Comparison of ENCODE assay signal across 1 cellular context in the genomic region with DNA sequence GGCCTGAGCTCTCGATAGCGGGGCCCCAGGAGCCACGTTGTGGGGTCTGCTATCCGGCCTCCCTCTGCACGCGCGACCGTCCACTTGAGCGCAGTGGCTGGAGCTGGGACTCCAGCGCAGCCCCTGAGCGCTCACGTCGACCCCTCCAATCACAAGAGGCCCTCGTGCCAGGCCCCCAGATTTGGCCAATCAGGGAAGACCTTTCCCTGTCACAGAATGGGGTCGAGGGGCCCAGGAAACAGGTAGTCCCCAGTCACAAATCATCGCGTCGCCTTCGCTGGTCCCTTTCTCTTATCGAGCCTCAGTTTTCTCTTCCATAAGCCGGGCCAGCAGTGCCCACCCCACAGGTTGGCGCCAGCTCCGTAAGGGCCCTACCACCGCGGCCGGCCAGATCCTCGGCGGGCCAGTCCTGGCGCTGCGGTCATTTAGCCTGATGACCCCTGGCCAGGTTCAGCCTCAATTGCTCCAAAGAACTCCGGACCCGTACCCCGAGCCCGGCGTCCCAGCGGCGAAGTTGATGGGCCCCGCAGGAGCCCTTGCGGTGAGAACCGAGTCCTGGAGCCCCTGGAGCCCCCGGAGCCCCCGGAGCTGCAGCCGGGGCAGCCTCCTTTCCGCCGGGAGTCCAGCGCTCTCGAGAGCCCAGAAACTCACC.
TF ChIP-seq lines count a peak whose summit lies in the region.

No MANE protein-coding gene starts in this region.

TF ChIP-seq in HEK293, 187 proteins besides CTCF, POLR2A, EP300 and RAD21 (continued from another document and continues in another):
- TF ChIP-seq, protein P1, sequence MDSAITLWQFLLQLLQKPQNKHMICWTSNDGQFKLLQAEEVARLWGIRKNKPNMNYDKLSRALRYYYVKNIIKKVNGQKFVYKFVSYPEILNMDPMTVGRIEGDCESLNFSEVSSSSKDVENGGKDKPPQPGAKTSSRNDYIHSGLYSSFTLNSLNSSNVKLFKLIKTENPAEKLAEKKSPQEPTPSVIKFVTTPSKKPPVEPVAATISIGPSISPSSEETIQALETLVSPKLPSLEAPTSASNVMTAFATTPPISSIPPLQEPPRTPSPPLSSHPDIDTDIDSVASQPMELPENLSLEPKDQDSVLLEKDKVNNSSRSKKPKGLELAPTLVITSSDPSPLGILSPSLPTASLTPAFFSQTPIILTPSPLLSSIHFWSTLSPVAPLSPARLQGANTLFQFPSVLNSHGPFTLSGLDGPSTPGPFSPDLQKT (IDR thresholded peaks at IDR 0.05; ENCODE audit: borderline replicate concordance, low read depth, low read length): no peak
- no peak for TF ChIP-seq HOXC10 (CRISPR knock-in tag; IDR thresholded peaks at IDR 0.05)
- no peak for TF ChIP-seq ZNF530 (tag by site-specific recombination; IDR thresholded peaks at IDR 0.05; ENCODE audit: low read depth)
- TF ChIP-seq, protein P2, sequence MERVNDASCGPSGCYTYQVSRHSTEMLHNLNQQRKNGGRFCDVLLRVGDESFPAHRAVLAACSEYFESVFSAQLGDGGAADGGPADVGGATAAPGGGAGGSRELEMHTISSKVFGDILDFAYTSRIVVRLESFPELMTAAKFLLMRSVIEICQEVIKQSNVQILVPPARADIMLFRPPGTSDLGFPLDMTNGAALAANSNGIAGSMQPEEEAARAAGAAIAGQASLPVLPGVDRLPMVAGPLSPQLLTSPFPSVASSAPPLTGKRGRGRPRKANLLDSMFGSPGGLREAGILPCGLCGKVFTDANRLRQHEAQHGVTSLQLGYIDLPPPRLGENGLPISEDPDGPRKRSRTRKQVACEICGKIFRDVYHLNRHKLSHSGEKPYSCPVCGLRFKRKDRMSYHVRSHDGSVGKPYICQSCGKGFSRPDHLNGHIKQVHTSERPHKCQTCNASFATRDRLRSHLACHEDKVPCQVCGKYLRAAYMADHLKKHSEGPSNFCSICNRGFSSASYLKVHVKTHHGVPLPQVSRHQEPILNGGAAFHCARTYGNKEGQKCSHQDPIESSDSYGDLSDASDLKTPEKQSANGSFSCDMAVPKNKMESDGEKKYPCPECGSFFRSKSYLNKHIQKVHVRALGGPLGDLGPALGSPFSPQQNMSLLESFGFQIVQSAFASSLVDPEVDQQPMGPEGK (tag by site-specific recombination; IDR thresholded peaks at IDR 0.05): no peak; the same call in 1 of the 2 replicates
- no peak for TF ChIP-seq INSM2 (tag by site-specific recombination; IDR thresholded peaks at IDR 0.05)
- TF ChIP-seq FEZF1 (tag by site-specific recombination; IDR thresholded peaks at IDR 0.05): no peak
- TF ChIP-seq ZNF398 (tag by site-specific recombination; IDR thresholded peaks at IDR 0.05): no peak
- peak; percentile 34; the same call in 1 of the 2 replicates for TF ChIP-seq ZBTB20 (tag by site-specific recombination; IDR thresholded peaks at IDR 0.05)
- TF ChIP-seq, protein P3, sequence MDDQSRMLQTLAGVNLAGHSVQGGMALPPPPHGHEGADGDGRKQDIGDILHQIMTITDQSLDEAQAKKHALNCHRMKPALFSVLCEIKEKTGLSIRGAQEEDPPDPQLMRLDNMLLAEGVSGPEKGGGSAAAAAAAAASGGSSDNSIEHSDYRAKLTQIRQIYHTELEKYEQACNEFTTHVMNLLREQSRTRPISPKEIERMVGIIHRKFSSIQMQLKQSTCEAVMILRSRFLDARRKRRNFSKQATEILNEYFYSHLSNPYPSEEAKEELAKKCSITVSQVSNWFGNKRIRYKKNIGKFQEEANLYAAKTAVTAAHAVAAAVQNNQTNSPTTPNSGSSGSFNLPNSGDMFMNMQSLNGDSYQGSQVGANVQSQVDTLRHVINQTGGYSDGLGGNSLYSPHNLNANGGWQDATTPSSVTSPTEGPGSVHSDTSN (CRISPR knock-in tag; IDR thresholded peaks at IDR 0.05): no peak
- TF ChIP-seq, protein P4, sequence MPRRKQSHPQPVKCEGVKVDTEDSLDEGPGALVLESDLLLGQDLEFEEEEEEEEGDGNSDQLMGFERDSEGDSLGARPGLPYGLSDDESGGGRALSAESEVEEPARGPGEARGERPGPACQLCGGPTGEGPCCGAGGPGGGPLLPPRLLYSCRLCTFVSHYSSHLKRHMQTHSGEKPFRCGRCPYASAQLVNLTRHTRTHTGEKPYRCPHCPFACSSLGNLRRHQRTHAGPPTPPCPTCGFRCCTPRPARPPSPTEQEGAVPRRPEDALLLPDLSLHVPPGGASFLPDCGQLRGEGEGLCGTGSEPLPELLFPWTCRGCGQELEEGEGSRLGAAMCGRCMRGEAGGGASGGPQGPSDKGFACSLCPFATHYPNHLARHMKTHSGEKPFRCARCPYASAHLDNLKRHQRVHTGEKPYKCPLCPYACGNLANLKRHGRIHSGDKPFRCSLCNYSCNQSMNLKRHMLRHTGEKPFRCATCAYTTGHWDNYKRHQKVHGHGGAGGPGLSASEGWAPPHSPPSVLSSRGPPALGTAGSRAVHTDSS (tag by site-specific recombination; IDR thresholded peaks at IDR 0.05): no peak
- no peak for TF ChIP-seq ZNF544 (tag by site-specific recombination; IDR thresholded peaks at IDR 0.05)
- TF ChIP-seq ZNF133 (tag by site-specific recombination; IDR thresholded peaks at IDR 0.05): no peak
- no peak for TF ChIP-seq ZSCAN16 (tag by site-specific recombination; IDR thresholded peaks at IDR 0.05)
- no peak for TF ChIP-seq MYNN (tag by site-specific recombination; IDR thresholded peaks at IDR 0.05; ENCODE audit: borderline replicate concordance)
- TF ChIP-seq ZEB2 (tag by site-specific recombination; IDR thresholded peaks at IDR 0.05): 0 out of 2 replicates have a peak, but pooled peaks have one; percentile 15
- no peak for TF ChIP-seq ZNF354C (tag by site-specific recombination; IDR thresholded peaks at IDR 0.05; ENCODE audit: borderline replicate concordance, low read depth)
- TF ChIP-seq MEIS1 (CRISPR knock-in tag; IDR thresholded peaks at IDR 0.05; ENCODE audit: borderline replicate concordance): no peak
- TF ChIP-seq GLI4 (tag by site-specific recombination; IDR thresholded peaks at IDR 0.05): no peak
- peak; percentile 79 for TF ChIP-seq ZNF335 (tag by site-specific recombination; conservative IDR thresholded peaks at IDR 0.05)
- peak; percentile 47; the same call in 1 of the 2 replicates for TF ChIP-seq GLIS2 (tag by site-specific recombination; IDR thresholded peaks at IDR 0.05)
- TF ChIP-seq ZSCAN4 (tag by site-specific recombination; IDR thresholded peaks at IDR 0.05): no peak
- no peak for TF ChIP-seq ZNF121 (tag by site-specific recombination; IDR thresholded peaks at IDR 0.05)
- TF ChIP-seq ZNF394 (tag by site-specific recombination; IDR thresholded peaks at IDR 0.05; ENCODE audit: borderline replicate concordance): no peak
- TF ChIP-seq ZNF555 (tag by site-specific recombination; conservative IDR thresholded peaks at IDR 0.05): no peak
- no peak for TF ChIP-seq OSR2 (tag by site-specific recombination; IDR thresholded peaks at IDR 0.05)
- no peak for TF ChIP-seq ZNF433 (tag by site-specific recombination; IDR thresholded peaks at IDR 0.05; ENCODE audit: low read depth)
- TF ChIP-seq ZBTB1 (tag by site-specific recombination; IDR thresholded peaks at IDR 0.05): no peak
- no peak for TF ChIP-seq ZNF274 (IDR thresholded peaks at IDR 0.05; ENCODE audit: low read length)
- TF ChIP-seq ZNF274 (tag by site-specific recombination; IDR thresholded peaks at IDR 0.05; ENCODE audit: borderline replicate concordance): no peak
- no peak for TF ChIP-seq ZNF423 (tag by site-specific recombination; IDR thresholded peaks at IDR 0.05)
- no peak for TF ChIP-seq ZNF24 (tag by site-specific recombination; IDR thresholded peaks at IDR 0.05)
- no peak for TF ChIP-seq ZNF560 (tag by site-specific recombination; IDR thresholded peaks at IDR 0.05; ENCODE audit: borderline replicate concordance)
- no peak for TF ChIP-seq PRDM4 (tag by site-specific recombination; IDR thresholded peaks at IDR 0.05)
- 0 out of 2 replicates have a peak, but pooled peaks have one; percentile 6 for TF ChIP-seq ZBTB17 (tag by site-specific recombination; IDR thresholded peaks at IDR 0.05)
- TF ChIP-seq PRDM2 (tag by site-specific recombination; IDR thresholded peaks at IDR 0.05; ENCODE audit: borderline replicate concordance): no peak
- no peak for TF ChIP-seq ZNF837 (tag by site-specific recombination; IDR thresholded peaks at IDR 0.05)
- TF ChIP-seq ZFP69B (tag by site-specific recombination; IDR thresholded peaks at IDR 0.05): no peak
- no peak for TF ChIP-seq ZNF596 (tag by site-specific recombination; IDR thresholded peaks at IDR 0.05)
